ENCODE assay signal across 7 cellular contexts in the genomic region with DNA sequence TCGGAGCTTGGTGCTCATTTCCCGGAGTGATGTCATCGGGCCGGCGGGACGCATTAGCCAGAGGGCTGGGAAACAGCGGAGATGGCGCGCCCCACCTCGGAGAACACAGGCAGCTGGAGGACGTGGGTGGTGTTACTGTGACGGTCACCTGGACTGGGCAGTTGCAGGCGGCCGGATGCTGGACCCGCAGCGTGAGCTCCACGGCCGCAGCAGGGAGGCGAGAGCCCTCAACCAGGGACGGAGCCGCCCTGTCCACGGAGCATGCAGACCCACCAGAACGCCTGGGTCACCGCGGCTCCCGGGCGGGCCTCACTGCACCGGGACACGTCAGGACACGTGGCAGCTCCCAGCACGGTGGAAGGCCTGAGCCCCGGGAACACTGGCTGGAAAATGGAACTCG.
DNase-seq lines count a peak whose midpoint lies in the region; ATAC-seq, FAIRE-seq and TF ChIP-seq lines count a peak whose summit lies in the region.
"Not testable (repeated sequence)": the region's sequence is repeated elsewhere in the genome, so short reads cannot be mapped to it uniquely, and the experiment has no call there.

No MANE protein-coding gene starts in this region.

- H3K4me1 ChIP-seq in K562 (replicated peaks in 1 of 2; ENCODE audit: control insufficient read depth in 2 of 2, insufficient read depth in 2 of 2, low read length in 2 of 2) (peaks cover 0 to 11% of the 10 kb centered on the region in 2 experiments; a peak in 2 of 5 replicates), heart left ventricle (peaks cover 0 to 12% (median 0%) of the 10 kb centered on the region in 12 donors), HepG2 (ENCODE audit: insufficient read depth, low read length) (peaks cover 29% of the 10 kb centered on the region)

- not testable (repeated sequence) for FAIRE-seq in K562 (lab: Jason Lieb, UNC); HepG2 (lab: Jason Lieb, UNC)
- peak; percentile 44 for FAIRE-seq in urothelium cell line (lab: Jason Lieb, UNC)

- H3K9ac ChIP-seq in K562 (ENCODE audit: insufficient read depth in 1 of 2, low read depth in 2 of 2, low read length in 2 of 2); HepG2 (ENCODE audit: insufficient read depth, low read depth, low read length): not testable (repeated sequence)

- intact Hi-C loops in K562 (cut with micrococcal nuclease); heart left ventricle (cut with DNase I); HepG2 (cut with micrococcal nuclease; ENCODE audit: unreplicated experiment): not testable (repeated sequence)

- 24% methylated on average over 20 of the region's 33 CpGs for WGBS in K562 (ENCODE audit: insufficient coverage, low coverage, missing lambda C conversion rate)
- WGBS in heart left ventricle, 4 donors: 79 to 86% (median 82%) methylated on average over 32 to 33 of the region's 33 CpGs
- 80% methylated on average over 33 of the region's 33 CpGs for WGBS in HepG2 (ENCODE audit: low lambda C conversion rate)

- CTCF ChIA-PET in K562 (lab: Yijun Ruan, JAX; ENCODE audit: low intra/inter-chr PET ratio); HepG2 (lab: Yijun Ruan, JAX; ENCODE audit: low intra/inter-chr PET ratio, low total read pairs): not testable (repeated sequence)

- not testable (repeated sequence) for H3K9me3 ChIP-seq in K562 (replicated peaks; ENCODE audit: control insufficient read depth, insufficient read depth, low read depth, low read length); heart left ventricle; HepG2 (ENCODE audit: low read length)

- TF ChIP-seq CTCF in K562 (IDR thresholded peaks at IDR 0.05 in 2 of 3, conservative IDR thresholded peaks at IDR 0.05 in 1 of 3; ENCODE audit: insufficient read depth in 2 of 3, low read depth in 1 of 3, low read length in 3 of 3); heart left ventricle (IDR thresholded peaks at IDR 0.05); HepG2 (CRISPR knock-in tag; IDR thresholded peaks at IDR 0.05): not testable (repeated sequence)

- H3K79me2 ChIP-seq in K562 (ENCODE audit: control insufficient read depth, insufficient read depth, low read length); HepG2 (ENCODE audit: insufficient read depth, low read length): not testable (repeated sequence)

- not testable (repeated sequence) for H3K4me2 ChIP-seq in K562 (ENCODE audit: insufficient read depth, low read length); HepG2 (ENCODE audit: low read depth, low read length)

- BruUV-seq in K562 (replicated peaks; lab: Mats Ljungman, UMichigan); HepG2 (replicated peaks; lab: Mats Ljungman, UMichigan): not testable (repeated sequence)

- H3K27me3 ChIP-seq in K562 (ENCODE audit: control insufficient read depth in 2 of 2, insufficient read depth in 2 of 2, low read length in 2 of 2) (peaks cover 9 to 58% of the 10 kb centered on the region in 2 experiments; a peak in 4 of 5 replicates), HepG2 (ENCODE audit: control insufficient read depth in 1 of 2, insufficient read depth in 2 of 2, low read length in 2 of 2) (peaks cover 11 to 47% of the 10 kb centered on the region in 2 experiments)
- H3K27me3 ChIP-seq in heart left ventricle: not testable (repeated sequence)

- H4K20me1 ChIP-seq in K562 (replicated peaks; ENCODE audit: control insufficient read depth, insufficient read depth, low read length); HepG2 (ENCODE audit: insufficient read depth, low read length): not testable (repeated sequence)

- not testable (repeated sequence) for H3K36me3 ChIP-seq in K562 (ENCODE audit: control insufficient read depth, insufficient read depth, low read length); heart left ventricle; HepG2 (replicated peaks in 1 of 2; ENCODE audit: control insufficient read depth in 1 of 2, insufficient read depth in 2 of 2, low read length in 2 of 2)

- not testable (repeated sequence) for H2AFZ ChIP-seq in K562 (ENCODE audit: low read depth, low read length); HepG2 (ENCODE audit: low read length)

- POLR2A ChIA-PET in K562 (lab: Yijun Ruan, JAX): interaction anchor here (1.3 kb wide), 1 partner anchor 9 kb away, joined by 4 read pairs; no protein-coding TSS in a partner anchor
- POLR2A ChIA-PET in HepG2 (lab: Yijun Ruan, JAX): not testable (repeated sequence)

- TF ChIP-seq EP300 in Ishikawa (IDR thresholded peaks at IDR 0.05; ENCODE audit: borderline replicate concordance); K562 (IDR thresholded peaks at IDR 0.05; ENCODE audit: low read length); HepG2 (IDR thresholded peaks at IDR 0.05; ENCODE audit: low read depth in 2 of 2, low read length in 2 of 2); HepG2 (CRISPR knock-in tag; IDR thresholded peaks at IDR 0.05; ENCODE audit: borderline replicate concordance): not testable (repeated sequence)

- in situ Hi-C loops in K562 (cut with MboI); HepG2 (cut with HindIII; ENCODE audit: extremely low pct_ligation_motif_present, low pct_unique_long_range_greater_than_20kb): not testable (repeated sequence)

- ATAC-seq in K562 (0 out of 3 replicates have a peak, but pooled peaks have one; percentile 36), esophagus mucosa (peak; percentile 7), heart left ventricle (peak; percentile 22 to 63 (median 52))
- not testable (repeated sequence) for ATAC-seq in HepG2

- not testable (repeated sequence) for H3K4me3 ChIP-seq in K562; heart left ventricle; HepG2 (replicated peaks in 1 of 3; ENCODE audit: insufficient read depth in 1 of 3, low read depth in 2 of 3, low read length in 3 of 3)

- not testable (repeated sequence) for H3K9me1 ChIP-seq in K562 (ENCODE audit: control insufficient read depth, insufficient read depth, low read length)

- not testable (repeated sequence) for TF ChIP-seq RAD21 in Ishikawa (IDR thresholded peaks at IDR 0.05; ENCODE audit: low read depth); K562 (CRISPR knock-in tag; conservative IDR thresholded peaks at IDR 0.05 in 1 of 2, IDR thresholded peaks at IDR 0.05 in 1 of 2); HepG2 (CRISPR knock-in tag; IDR thresholded peaks at IDR 0.05)

- TF ChIP-seq POLR2A in K562 (conservative IDR thresholded peaks at IDR 0.05); heart left ventricle (IDR thresholded peaks at IDR 0.05); HepG2 (IDR thresholded peaks at IDR 0.05; ENCODE audit: insufficient read depth in 1 of 2, low read depth in 2 of 2, low read length in 2 of 2): not testable (repeated sequence)

- not testable (repeated sequence) for H3K27ac ChIP-seq in K562 (ENCODE audit: extremely low read depth, low read depth, low read length); heart left ventricle; HepG2 (ENCODE audit: extremely low read length, insufficient read depth, low read length)

- DNase-seq in COLO668 (lab: John Stamatoyannopoulos, UW; ENCODE audit: unreplicated experiment) (peak; percentile 11), heart left ventricle (peak in 3 of 5 donors; percentile 34 to 61 (median 57))
- not testable (repeated sequence) for DNase-seq in K562 (ENCODE audit: extremely low read depth in 1 of 4, low spot score in 3 of 4); HepG2 (ENCODE audit: low spot score); urothelium cell line (ENCODE audit: low spot score)

TF ChIP-seq in Ishikawa, 13 proteins besides CTCF, POLR2A, EP300 and RAD21:
- TF ChIP-seq, protein P1, sequence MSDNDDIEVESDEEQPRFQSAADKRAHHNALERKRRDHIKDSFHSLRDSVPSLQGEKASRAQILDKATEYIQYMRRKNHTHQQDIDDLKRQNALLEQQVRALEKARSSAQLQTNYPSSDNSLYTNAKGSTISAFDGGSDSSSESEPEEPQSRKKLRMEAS (IDR thresholded peaks at IDR 0.05): peak; percentile 80
- peak; percentile 39; the same call in 1 of the 2 replicates for TF ChIP-seq EGR1 (IDR thresholded peaks at IDR 0.05)

TF ChIP-seq in HepG2, 621 proteins besides CTCF, POLR2A, EP300 and RAD21:
- peak; percentile 2 for TF ChIP-seq HNRNPLL (IDR thresholded peaks at IDR 0.05; ENCODE audit: low read depth, low read length, poor library complexity, severe bottlenecking)
